In genomic region chr20:53880108-53880641, GRCh38 we compare ENCODE assay signal across 14 cellular contexts.
DNase-seq lines count a peak whose midpoint lies in the region; ATAC-seq, FAIRE-seq and TF ChIP-seq lines count a peak whose summit lies in the region.
"Had no signal": no experiment of that assay in that cellular context is flagged by ENCODE, and none has a peak within 500 bp of the region (broad histone marks: within the 10 kb centered on the region; RNA-seq: fewer than 3 reads in every experiment).

No MANE protein-coding gene starts in this region.

- no peaks in the 10 kb centered on the region for H3K9me3 ChIP-seq in BLaER1 treated with 17β-estradiol and CSF1 and Interleukin-3, amounts not matched to agents 10 nM and 100 nM (replicated peaks in 1 of 11)
- H3K9me3 ChIP-seq: BE2C had no signal

- no peak overlapping the region for H3K9ac ChIP-seq in BLaER1 treated with 17β-estradiol and CSF1 and Interleukin-3, amounts not matched to agents 10 nM and 100 nM

- H3K4me2 ChIP-seq in BLaER1 treated with 17β-estradiol and CSF1 and Interleukin-3, amounts not matched to agents 10 nM and 100 nM, result peak overlapping the region in 9 of 11 experiments; percentile 0 to 58 (median 23); a peak in 12 of 22 replicates
- H3K4me2 ChIP-seq: PC-9 had no signal

- peak overlapping the region; percentile 47 for H3K27ac Mint-ChIP-seq in activated naive CD8-positive, alpha-beta T cell treated with anti-CD3 and anti-CD28 coated beads, Interleukin-2, amount 10 ng/mL, durations not matched to agents 7 days and 5 days
- H3K27ac Mint-ChIP-seq in neural crest cell (ENCODE audit: unreplicated experiment), result peak overlapping the region; percentile 65

- H4K20me1 ChIP-seq in BLaER1 treated with 17β-estradiol and CSF1 and Interleukin-3, amounts not matched to agents 10 nM and 100 nM, result no peaks in the 10 kb centered on the region

- H3K4me1 ChIP-seq in BLaER1 treated with 17β-estradiol and CSF1 and Interleukin-3, amounts not matched to agents 10 nM and 100 nM, result peaks cover 3 to 28% (median 15%) of the 10 kb centered on the region in 10 experiments; a peak in 14 of 20 replicates
- H3K4me1 ChIP-seq: BE2C had no signal

- no peak for ATAC-seq in activated naive CD8-positive, alpha-beta T cell treated with anti-CD3 and anti-CD28 coated beads, Interleukin-2, amount 10 ng/mL, durations not matched to agents 7 days and 5 days (ENCODE audit: low read depth)
- ATAC-seq in HG03432 (IDR thresholded peaks at IDR 0.05; ENCODE audit: unreplicated experiment), result no peak

- no peaks in the 10 kb centered on the region for H3K36me3 ChIP-seq in BLaER1 treated with 17β-estradiol and CSF1 and Interleukin-3, amounts not matched to agents 10 nM and 100 nM
- H3K36me3 ChIP-seq: BE2C had no signal

- peaks cover 4% of the 10 kb centered on the region for H3K9me3 Mint-ChIP-seq in activated naive CD8-positive, alpha-beta T cell treated with anti-CD3 and anti-CD28 coated beads, Interleukin-2, amount 10 ng/mL, durations not matched to agents 7 days and 5 days
- H3K9me3 Mint-ChIP-seq in neural crest cell, result no peaks in the 10 kb centered on the region

- no peak overlapping the region for H3K4me3 ChIP-seq in BLaER1 treated with 17β-estradiol and CSF1 and Interleukin-3, amounts not matched to agents 10 nM and 100 nM
- H3K4me3 ChIP-seq: PC-9, SK-N-MC had no signal

- DNase-seq in HTR-8/SVneo (ENCODE audit: insufficient read length, low spot score) (no peak), neural crest cell (ENCODE audit: low read depth, low spot score) (no peak), SW 1271 (lab: John Stamatoyannopoulos, UW) (no peak), SW480 (ENCODE audit: low spot score) (no peak)
- no peak for DNase-seq in activated naive CD8-positive, alpha-beta T cell treated with anti-CD3 and anti-CD28 coated beads, Interleukin-2, amount 10 ng/mL, durations not matched to agents 7 days and 5 days
- DNase-seq: BE2C, HCEC 1CT, NCI-H1048, NCI-H345, NCI-H526 treated with DMSO at 0.1 percent for 48 hours, PC-9 had no signal

- TF ChIP-seq CTCF in neural crest cell (conservative IDR thresholded peaks at IDR 0.05), result no peak

- peaks cover 8% of the 10 kb centered on the region for H3K36me3 Mint-ChIP-seq in activated naive CD8-positive, alpha-beta T cell treated with anti-CD3 and anti-CD28 coated beads, Interleukin-2, amount 10 ng/mL, durations not matched to agents 7 days and 5 days
- H3K36me3 Mint-ChIP-seq in neural crest cell (ENCODE audit: low read depth), result no peaks in the 10 kb centered on the region

- H3K4me1 Mint-ChIP-seq in activated naive CD8-positive, alpha-beta T cell treated with anti-CD3 and anti-CD28 coated beads, Interleukin-2, amount 10 ng/mL, durations not matched to agents 7 days and 5 days, result peaks cover 56% of the 10 kb centered on the region
- no peaks in the 10 kb centered on the region for H3K4me1 Mint-ChIP-seq in neural crest cell

- peak; percentile 86 for FAIRE-seq in HTR-8/SVneo (lab: Jason Lieb, UNC)

- POLR2A ChIA-PET in activated naive CD8-positive, alpha-beta T cell treated with anti-CD3 and anti-CD28 coated beads, Interleukin-2, amount 10 ng/mL, durations not matched to agents 7 days and 5 days (lab: Charles Lee), result interaction anchor here (1.0 to 1.4 kb wide), 5 partner anchors 10 to 53 kb away, joined by 3 to 5 read pairs (median 3); no protein-coding TSS in a partner anchor

- no peaks in the 10 kb centered on the region for H3K27me3 Mint-ChIP-seq in activated naive CD8-positive, alpha-beta T cell treated with anti-CD3 and anti-CD28 coated beads, Interleukin-2, amount 10 ng/mL, durations not matched to agents 7 days and 5 days
- no peaks in the 10 kb centered on the region for H3K27me3 Mint-ChIP-seq in neural crest cell (ENCODE audit: low read depth)

- no peaks in the 10 kb centered on the region for H3K27me3 ChIP-seq in BLaER1 treated with 17β-estradiol and CSF1 and Interleukin-3, amounts not matched to agents 10 nM and 100 nM
- H3K27me3 ChIP-seq: BE2C had no signal

- peak overlapping the region in 2 of 11 experiments; percentile 1 to 13; a peak in 3 of 22 replicates for H3K27ac ChIP-seq in BLaER1 treated with 17β-estradiol and CSF1 and Interleukin-3, amounts not matched to agents 10 nM and 100 nM
- H3K27ac ChIP-seq: PC-9, SK-N-MC had no signal

- no peak overlapping the region for H3K4me3 Mint-ChIP-seq in activated naive CD8-positive, alpha-beta T cell treated with anti-CD3 and anti-CD28 coated beads, Interleukin-2, amount 10 ng/mL, durations not matched to agents 7 days and 5 days
- no peak overlapping the region for H3K4me3 Mint-ChIP-seq in neural crest cell
